8 cellular contexts compared by ENCODE assay signal in genomic region chr9:71446499-71447411, GRCh38.
DNase-seq lines count a peak whose midpoint lies in the region; ATAC-seq, FAIRE-seq and TF ChIP-seq lines count a peak whose summit lies in the region.

No MANE protein-coding gene starts in this region.

- peak overlapping the region; percentile 84 for H3K4me3 Mint-ChIP-seq in astrocyte (ENCODE audit: unreplicated experiment)

- H3K9me3 ChIP-seq in BLaER1 (peaks cover 9% of the 10 kb centered on the region; the same call in 1 of the 2 replicates), astrocyte (ENCODE audit: insufficient read depth, low read depth, low read length) (no peaks in the 10 kb centered on the region), hepatocyte (ENCODE audit: low read depth) (no peaks in the 10 kb centered on the region)

- H4K20me1 ChIP-seq in BLaER1 = no peaks in the 10 kb centered on the region
- no peaks in the 10 kb centered on the region for H4K20me1 ChIP-seq in astrocyte (ENCODE audit: insufficient read depth, low read length)
- H4K20me1 ChIP-seq in hepatocyte (ENCODE audit: insufficient read depth, poor library complexity, severe bottlenecking) = no peaks in the 10 kb centered on the region

- H3K4me2 ChIP-seq in BLaER1 (peak overlapping the region; percentile 74), astrocyte (ENCODE audit: low read length) (peak overlapping the region; percentile 94), hepatocyte (peak overlapping the region; percentile 94)

- peaks cover 25% of the 10 kb centered on the region for H3K27me3 Mint-ChIP-seq in astrocyte (ENCODE audit: low read depth, unreplicated experiment)

- H3K4me3 ChIP-seq in BLaER1 = peak overlapping the region; percentile 61
- peak overlapping the region; percentile 60 for H3K4me3 ChIP-seq in astrocyte (ENCODE audit: insufficient read depth, low read depth, low read length)
- peak overlapping the region; percentile 20 for H3K4me3 ChIP-seq in hepatocyte

- H3K27me3 ChIP-seq in BLaER1 (no peaks in the 10 kb centered on the region), astrocyte (ENCODE audit: insufficient read depth, low read length) (peaks cover 8% of the 10 kb centered on the region), hepatocyte (peaks cover 39% of the 10 kb centered on the region)

- H3K27ac ChIP-seq in BLaER1 = no peak overlapping the region
- no peak overlapping the region for H3K27ac ChIP-seq in astrocyte (ENCODE audit: low read depth, low read length)
- no peak overlapping the region for H3K27ac ChIP-seq in hepatocyte

- 1% methylated on average over 71 of the region's 71 CpGs for WGBS in hepatocyte (ENCODE audit: low lambda C conversion rate, missing lambda C conversion rate)

- no peaks in the 10 kb centered on the region for H3K36me3 ChIP-seq in BLaER1
- no peaks in the 10 kb centered on the region for H3K36me3 ChIP-seq in astrocyte (ENCODE audit: insufficient read depth, low read length)
- no peaks in the 10 kb centered on the region for H3K36me3 ChIP-seq in hepatocyte (replicated peaks; ENCODE audit: insufficient read depth, low read depth)

- H3K79me2 ChIP-seq in astrocyte (ENCODE audit: insufficient read depth, low read length) (no peaks in the 10 kb centered on the region), hepatocyte (no peaks in the 10 kb centered on the region)

- H3K9ac ChIP-seq in BLaER1 = no peak overlapping the region
- H3K9ac ChIP-seq in astrocyte (ENCODE audit: low read length) = peak overlapping the region; percentile 18

- TF ChIP-seq CTCF in astrocyte (IDR thresholded peaks at IDR 0.05; ENCODE audit: insufficient read depth, low read depth, low read length) (no peak), hepatocyte (IDR thresholded peaks at IDR 0.05; ENCODE audit: poor library complexity) (peak; percentile 35)

- FAIRE-seq in astrocyte (lab: Jason Lieb, UNC) = no peak

- H2AFZ ChIP-seq in astrocyte (ENCODE audit: low read depth, low read length) (peak overlapping the region; percentile 84), hepatocyte (peak overlapping the region; percentile 15)

- no peaks in the 10 kb centered on the region for H3K36me3 Mint-ChIP-seq in astrocyte (ENCODE audit: low read depth, unreplicated experiment)

- H3K9me2 ChIP-seq in hepatocyte (replicated peaks; ENCODE audit: insufficient read depth) = no peaks in the 10 kb centered on the region

- H3K4me1 Mint-ChIP-seq in astrocyte (ENCODE audit: low read depth, unreplicated experiment) = no peaks in the 10 kb centered on the region

- DNase-seq in NCI-H510A treated with DMSO at 0.1 percent for 48 hours (lab: John Stamatoyannopoulos, UW) (peak; percentile 54), astrocyte (ENCODE audit: low read depth) (peak; percentile 51), hepatocyte (ENCODE audit: low spot score) (peak; percentile 88), retina (peak; percentile 91), A172 (ENCODE audit: low spot score) (no peak)

- H3K27ac Mint-ChIP-seq in astrocyte (ENCODE audit: unreplicated experiment) = no peak overlapping the region

- ATAC-seq in GM18858 (IDR thresholded peaks at IDR 0.05; ENCODE audit: unreplicated experiment) = peak; percentile 47
- peak; percentile 85 for ATAC-seq in HG03045 (IDR thresholded peaks at IDR 0.05; ENCODE audit: unreplicated experiment)

- no peaks in the 10 kb centered on the region for H3K9me3 Mint-ChIP-seq in astrocyte (ENCODE audit: unreplicated experiment)

- H3K4me1 ChIP-seq in BLaER1 (peaks cover 7% of the 10 kb centered on the region; the same call in 1 of the 2 replicates), astrocyte (ENCODE audit: insufficient read depth, low read length) (no peaks in the 10 kb centered on the region), hepatocyte (ENCODE audit: insufficient read depth) (no peaks in the 10 kb centered on the region)
